1 cellular context compared by ENCODE assay signal in the genomic region with DNA sequence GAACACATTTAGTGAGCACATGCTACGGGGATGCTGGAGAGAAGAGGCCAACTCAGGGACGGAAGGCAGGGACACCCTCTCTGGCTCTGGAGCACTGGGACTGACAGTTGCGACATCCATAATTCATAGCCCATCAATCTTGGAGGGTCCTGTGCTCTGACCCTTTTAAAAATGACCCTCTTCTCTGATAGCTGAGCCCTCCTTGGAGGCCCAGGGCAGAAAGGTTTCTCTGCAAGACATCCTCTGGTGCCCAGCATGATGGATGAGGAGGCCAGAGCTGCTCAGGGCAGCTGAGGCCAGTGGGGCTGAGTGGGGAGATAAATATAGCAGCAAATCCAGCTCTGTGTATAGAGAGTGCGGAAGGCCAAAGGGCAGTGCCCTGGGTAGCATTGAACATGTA.
TF ChIP-seq lines count a peak whose summit lies in the region.

No MANE protein-coding gene starts in this region.

TF ChIP-seq in H1, 55 proteins besides CTCF, POLR2A, EP300 and RAD21:
- TF ChIP-seq TBP (IDR thresholded peaks at IDR 0.05; ENCODE audit: low read depth, low read length) (no peak), BRCA1 (IDR thresholded peaks at IDR 0.05; ENCODE audit: low read depth, low read length) (no peak), CHD2 (IDR thresholded peaks at IDR 0.05; ENCODE audit: low read length) (no peak), RFX5 (IDR thresholded peaks at IDR 0.05; ENCODE audit: borderline replicate concordance, low read depth, low read length) (no peak), SAP30 (IDR thresholded peaks at IDR 0.05; ENCODE audit: insufficient read depth, insufficient replicate concordance, low read length) (no peak), GABPA (IDR thresholded peaks at IDR 0.05; ENCODE audit: borderline replicate concordance, insufficient read depth, low read length) (no peak), ZNF274 (IDR thresholded peaks at IDR 0.05; ENCODE audit: borderline replicate concordance, extremely low read depth, low read length) (no peak), CTBP2 (IDR thresholded peaks at IDR 0.05; ENCODE audit: borderline replicate concordance, insufficient read depth, insufficient read length, low read length) (no peak), MAFK (IDR thresholded peaks at IDR 0.05; ENCODE audit: low read depth, low read length) (no peak), CHD1 (IDR thresholded peaks at IDR 0.05; ENCODE audit: low read depth, low read length) (no peak), TAF1 (IDR thresholded peaks at IDR 0.05; ENCODE audit: low read depth, low read length) (no peak)
